ENCODE assay signal across 8 cellular contexts in genomic region chr14:101875726-101876268, GRCh38.
A peak's percentile ranks its signal among the peaks of the same experiment; 100 is the strongest.
DNase-seq lines count a peak whose midpoint lies in the region; ATAC-seq and TF ChIP-seq lines count a peak whose summit lies in the region.

No MANE protein-coding gene starts in this region.

- H3K36me3 ChIP-seq in SU-DHL-6 (ENCODE audit: low read length), result no peaks in the 10 kb centered on the region

- peak overlapping the region; percentile 44 for H3K4me3 ChIP-seq in SU-DHL-6 (ENCODE audit: insufficient read depth, low read length, poor library complexity, severe bottlenecking)

- H3K9ac ChIP-seq in SU-DHL-6 (ENCODE audit: low read length), result peak overlapping the region; percentile 51

- H3K9me3 ChIP-seq in SU-DHL-6 (ENCODE audit: insufficient read depth, low read length), result no peaks in the 10 kb centered on the region

- H3K4me2 ChIP-seq in SU-DHL-6 (ENCODE audit: low read depth, low read length, poor library complexity, severe bottlenecking), result peak overlapping the region; percentile 79

- H3K36me3 Mint-ChIP-seq in naive B cell, result peaks cover 7% of the 10 kb centered on the region in 2 donors

- H2AFZ ChIP-seq in SU-DHL-6 (ENCODE audit: low read depth, low read length, severe bottlenecking), result no peak overlapping the region

- H3K4me3 Mint-ChIP-seq in naive B cell, result peak overlapping the region; percentile 2 to 84 (median 76)

- no peaks in the 10 kb centered on the region for H3K9me3 Mint-ChIP-seq in naive B cell

- peaks cover 54 to 93% (median 82%) of the 10 kb centered on the region in 3 donors for H3K4me1 Mint-ChIP-seq in naive B cell

- DNase-seq in naive B cell (peak; percentile 52), HT-29 (ENCODE audit: low spot score) (no peak), HPDE6-E6E7 (ENCODE audit: extremely low spot score) (no peak), NCI-H2081 (lab: John Stamatoyannopoulos, UW) (no peak)

- H3F3A ChIP-seq in SU-DHL-6 (ENCODE audit: insufficient read depth), result peaks cover 31% of the 10 kb centered on the region

- peak overlapping the region; percentile 95 for H3K27ac ChIP-seq in SU-DHL-6 (ENCODE audit: low read depth, low read length)

- no peaks in the 10 kb centered on the region for H3K27me3 Mint-ChIP-seq in naive B cell

- H3K27ac Mint-ChIP-seq in naive B cell, result peak overlapping the region; percentile 97 to 100 (median 99)

- no peaks in the 10 kb centered on the region for H3K9me2 ChIP-seq in SU-DHL-6 (replicated peaks; ENCODE audit: insufficient read depth, low read length)

- peak; percentile 36 for ATAC-seq in GM18867 (IDR thresholded peaks at IDR 0.05; ENCODE audit: unreplicated experiment)
- peak; percentile 25 for ATAC-seq in HG02623 (IDR thresholded peaks at IDR 0.05; ENCODE audit: unreplicated experiment)
- peak; percentile 10 to 30 for ATAC-seq in naive B cell (ENCODE audit: low read depth in 2 of 2)
- ATAC-seq in GM18858 (IDR thresholded peaks at IDR 0.05; ENCODE audit: unreplicated experiment), result no peak

- no peak for TF ChIP-seq CTCF in SU-DHL-6 (IDR thresholded peaks at IDR 0.05; ENCODE audit: insufficient read depth, low read length, poor library complexity, severe bottlenecking)

- H3K79me2 ChIP-seq in SU-DHL-6 (ENCODE audit: insufficient read depth, low read length), result peaks cover 86% of the 10 kb centered on the region

- peaks cover 6% of the 10 kb centered on the region; the same call in 1 of the 2 replicates for H4K20me1 ChIP-seq in SU-DHL-6 (ENCODE audit: low read depth, low read length)

- no peaks in the 10 kb centered on the region for H3K27me3 ChIP-seq in SU-DHL-6 (ENCODE audit: low read length)
